8 cellular contexts compared by ENCODE assay signal in the genomic region with DNA sequence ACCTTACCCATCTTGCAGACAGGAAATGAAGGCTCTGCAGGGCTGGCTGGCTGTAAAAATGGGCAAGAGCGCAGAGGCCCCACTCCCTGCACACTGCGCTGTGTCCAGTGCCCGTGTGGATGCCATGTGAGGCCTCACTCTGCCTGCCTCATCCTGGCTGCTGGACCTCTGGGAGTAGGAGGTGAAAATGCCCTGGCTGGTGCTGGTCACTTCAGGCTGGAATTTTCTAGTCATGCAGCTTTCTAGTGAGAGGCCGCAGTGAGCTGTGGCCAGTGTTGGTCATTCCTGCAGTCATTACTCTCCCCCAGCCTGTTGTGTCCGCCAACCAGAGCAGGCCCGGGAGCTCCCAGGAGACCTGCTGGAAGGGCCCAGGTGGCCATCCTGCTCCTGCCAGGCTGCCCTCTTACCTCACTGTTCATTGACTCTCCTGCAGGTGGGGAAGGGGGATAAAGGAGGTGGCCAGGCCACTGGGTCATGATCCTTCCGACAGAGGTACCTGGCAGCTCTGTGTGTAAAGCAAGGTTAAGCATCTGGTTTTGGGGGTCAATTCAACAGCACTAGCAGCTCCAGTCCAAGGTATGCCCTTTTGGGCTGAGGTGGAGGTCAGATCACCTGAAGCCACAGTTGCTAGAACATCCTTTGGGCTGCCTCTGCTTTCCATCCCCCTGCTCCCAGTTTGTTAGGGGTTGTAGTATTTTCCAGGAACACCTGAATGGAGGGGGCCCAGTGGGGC. TPM values are rescaled to one million over a fixed set of nuclear protein-coding genes. Genes with fewer than 3 reads are reported as not detected.
DNase-seq lines count a peak whose midpoint lies in the region; ATAC-seq, FAIRE-seq and TF ChIP-seq lines count a peak whose summit lies in the region.

No MANE protein-coding gene starts in this region.

- H3K9me3 Mint-ChIP-seq in activated T-helper 17 cell treated with anti-CD3 and anti-CD28 coated beads, Interleukin-2, amount 50 U/mL, for 72 hours = no peaks in the 10 kb centered on the region

- H3K4me1 Mint-ChIP-seq in activated T-helper 17 cell treated with anti-CD3 and anti-CD28 coated beads, Interleukin-2, amount 50 U/mL, for 72 hours = peaks cover 47% of the 10 kb centered on the region

- intact Hi-C loops in Right ventricle myocardium inferior (cut with DNase I) = no loop called here
- intact Hi-C loops in left ventricle myocardium superior (cut with micrococcal nuclease) = no loop called here
- intact Hi-C loops in lower lobe of right lung (cut with DNase I) = no loop called here

- H3K27me3 Mint-ChIP-seq in activated T-helper 17 cell treated with anti-CD3 and anti-CD28 coated beads, Interleukin-2, amount 50 U/mL, for 72 hours = no peaks in the 10 kb centered on the region

- H3K4me3 Mint-ChIP-seq in activated T-helper 17 cell treated with anti-CD3 and anti-CD28 coated beads, Interleukin-2, amount 50 U/mL, for 72 hours = peak overlapping the region; percentile 69

- H3K36me3 ChIP-seq in lower lobe of right lung = peaks cover 78% of the 10 kb centered on the region

- H3K4me3 ChIP-seq in lower lobe of right lung = no peak overlapping the region

- peak overlapping the region; percentile 77 for H3K27ac ChIP-seq in lower lobe of right lung

- H3K27me3 ChIP-seq in lower lobe of right lung (ENCODE audit: low read depth) = no peaks in the 10 kb centered on the region

- H3K9me3 ChIP-seq in lower lobe of right lung = no peaks in the 10 kb centered on the region

- ATAC-seq in Right ventricle myocardium inferior (no peak), left ventricle myocardium superior (no peak), lower lobe of right lung (peak; percentile 1 to 25), HG03460 (IDR thresholded peaks at IDR 0.05; ENCODE audit: unreplicated experiment) (no peak)
- no peak for ATAC-seq in activated T-helper 17 cell treated with anti-CD3 and anti-CD28 coated beads, Interleukin-2, amount 50 U/mL, for 72 hours (replicated peaks)

- DNase-seq in Right ventricle myocardium inferior (ENCODE audit: missing footprints) (peak; percentile 50), left ventricle myocardium superior (no peak), lower lobe of right lung (no peak), ureter (ENCODE audit: low spot score) (peak; percentile 36), UCSD-AML1 (lab: John Stamatoyannopoulos, UW; ENCODE audit: unreplicated experiment) (no peak), urothelium cell line (ENCODE audit: low spot score) (no peak)

- TF ChIP-seq CTCF in lower lobe of right lung (IDR thresholded peaks at IDR 0.05) = no peak

- no peak for FAIRE-seq in urothelium cell line (lab: Jason Lieb, UNC)

- peaks cover 87% of the 10 kb centered on the region for H3K4me1 ChIP-seq in lower lobe of right lung

- peaks cover 73% of the 10 kb centered on the region for H3K36me3 Mint-ChIP-seq in activated T-helper 17 cell treated with anti-CD3 and anti-CD28 coated beads, Interleukin-2, amount 50 U/mL, for 72 hours (ENCODE audit: low read depth)

- H3K27ac Mint-ChIP-seq in activated T-helper 17 cell treated with anti-CD3 and anti-CD28 coated beads, Interleukin-2, amount 50 U/mL, for 72 hours = peak overlapping the region; percentile 83

RNA-seq across cellular contexts. Expression of gene SH2B3, which starts 39.8 kb away (rescaled TPM):
- 43.7 TPM for total RNA-seq in Right ventricle myocardium inferior
- 45.1 TPM for total RNA-seq in left ventricle myocardium superior
- 10 to 100 TPM in 1 of 2 donors, 1 to 10 TPM in 1; 8.5 to 12.1 TPM for total RNA-seq in activated T-helper 17 cell treated with anti-CD3 and anti-CD28 coated beads, Interleukin-2, amount 50 U/mL, for 72 hours
- 49.5 TPM for total RNA-seq in lower lobe of right lung
- 20.4 TPM for total RNA-seq in ureter

Comparison
In these comparisons a context has a peak if more than half of its experiments do, and no peak if none do; other contexts are left out.
1. DNase-seq: peak in Right ventricle myocardium inferior (single experiment) and ureter (single experiment); none in left ventricle myocardium superior (single experiment), lower lobe of right lung (single experiment), UCSD-AML1 (single experiment) and urothelium cell line (single experiment).
2. ATAC-seq: peak in lower lobe of right lung (2 of 2); none in Right ventricle myocardium inferior (single experiment), left ventricle myocardium superior (single experiment), activated T-helper 17 cell treated with anti-CD3 and anti-CD28 coated beads, Interleukin-2, amount 50 U/mL, for 72 hours (single experiment) and HG03460 (single experiment).